ENCODE assay signal across 1 cellular context in genomic region chr2:96685592-96686459, GRCh38.
TF ChIP-seq lines count a peak whose summit lies in the region.

No MANE protein-coding gene starts in this region.

TF ChIP-seq in SK-N-SH, 30 proteins besides CTCF, POLR2A, EP300 and RAD21 (continued from another document):
- TF ChIP-seq CHD2 (IDR thresholded peaks at IDR 0.05; ENCODE audit: low read length, partially characterized antibody) = peak; percentile 17
- no peak for TF ChIP-seq ZBTB33 (IDR thresholded peaks at IDR 0.05; ENCODE audit: borderline replicate concordance, low read depth)
